Comparison of ENCODE assay signal across 10 cellular contexts in genomic region chr1:59013928-59014279, GRCh38.
DNase-seq lines count a peak whose midpoint lies in the region; ATAC-seq and TF ChIP-seq lines count a peak whose summit lies in the region.
"Had no signal": no experiment of that assay in that cellular context is flagged by ENCODE, and none has a peak within 500 bp of the region (broad histone marks: within the 10 kb centered on the region; RNA-seq: fewer than 3 reads in every experiment).

No MANE protein-coding gene starts in this region.

- no peak for DNase-seq in foreskin keratinocyte
- DNase-seq in prostate gland (ENCODE audit: low spot score) = no peak
- no peak for DNase-seq in naive thymus-derived CD4-positive, alpha-beta T cell
- DNase-seq in NCI-H526 treated with DMSO at 0.1 percent for 48 hours (lab: John Stamatoyannopoulos, UW) = no peak
- no peak for DNase-seq in sciatic nerve (ENCODE audit: low spot score)
- DNase-seq in NCI-H1105 treated with DMSO at 0.1 percent for 48 hours (lab: John Stamatoyannopoulos, UW) = no peak
- DNase-seq: activated gamma-delta T cell, NCI-H774 had no signal

- CTCF ChIA-PET in naive thymus-derived CD4-positive, alpha-beta T cell (lab: Charles Lee) = no interaction called here

- TF ChIP-seq CTCF in VCaP (conservative IDR thresholded peaks at IDR 0.05) (no peak), foreskin keratinocyte (conservative IDR thresholded peaks at IDR 0.05) (no peak), prostate gland (IDR thresholded peaks at IDR 0.05) (no peak)

- POLR2A ChIA-PET in naive thymus-derived CD4-positive, alpha-beta T cell (lab: Charles Lee) = no interaction called here

- no peak for ATAC-seq in foreskin keratinocyte
- ATAC-seq in naive thymus-derived CD4-positive, alpha-beta T cell = no peak
- no peak for ATAC-seq in sciatic nerve

- peaks cover 0 to 56% (median 5%) of the 10 kb centered on the region in 7 donors for H3K4me1 Mint-ChIP-seq in naive thymus-derived CD4-positive, alpha-beta T cell

- no peak for TF ChIP-seq POLR2A in prostate gland (IDR thresholded peaks at IDR 0.05)

- H3K9me3 Mint-ChIP-seq in naive thymus-derived CD4-positive, alpha-beta T cell = peaks cover 0 to 7% (median 0%) of the 10 kb centered on the region in 11 donors

- no peak overlapping the region for H3K4me3 ChIP-seq in prostate gland
- no peak overlapping the region for H3K4me3 ChIP-seq in naive thymus-derived CD4-positive, alpha-beta T cell (ENCODE audit: low read length)

- intact Hi-C loops in prostate gland (cut with DNase I) = loop anchor here (5.0 kb wide), 1 partner anchor 112 kb away; no protein-coding TSS in a partner anchor
- intact Hi-C loops in naive thymus-derived CD4-positive, alpha-beta T cell (cut with micrococcal nuclease) = no loop called here
- intact Hi-C loops in sciatic nerve (cut with DNase I) = no loop called here

- peak overlapping the region; percentile 27 for H3K9ac ChIP-seq in ES-I3 (ENCODE audit: low read depth, low read length)

- peaks cover 0 to 4% (median 0%) of the 10 kb centered on the region in 5 donors for H3K27me3 Mint-ChIP-seq in naive thymus-derived CD4-positive, alpha-beta T cell

- WGBS in prostate gland = 8% methylated on average over 3 of the region's 3 CpGs

- H3K9me3 ChIP-seq in ES-I3 (ENCODE audit: control insufficient read depth, insufficient read depth, low read length) (peaks cover 10% of the 10 kb centered on the region; the same call in 1 of the 2 replicates), prostate gland (no peaks in the 10 kb centered on the region)
- no peaks in the 10 kb centered on the region for H3K9me3 ChIP-seq in naive thymus-derived CD4-positive, alpha-beta T cell (ENCODE audit: control insufficient read depth in 2 of 3, low read length in 3 of 3)

- peak overlapping the region in 1 of 9 donors; percentile 11 for H3K27ac Mint-ChIP-seq in naive thymus-derived CD4-positive, alpha-beta T cell

- H3K27me3 ChIP-seq in foreskin keratinocyte = no peaks in the 10 kb centered on the region
- no peaks in the 10 kb centered on the region for H3K27me3 ChIP-seq in prostate gland (replicated peaks; ENCODE audit: insufficient read depth)
- no peaks in the 10 kb centered on the region for H3K27me3 ChIP-seq in naive thymus-derived CD4-positive, alpha-beta T cell (ENCODE audit: control insufficient read depth in 2 of 2, insufficient read depth in 2 of 2, low read length in 2 of 2)

- peaks cover 0 to 9% (median 4%) of the 10 kb centered on the region in 5 donors for H3K36me3 Mint-ChIP-seq in naive thymus-derived CD4-positive, alpha-beta T cell

- H3K36me3 ChIP-seq in ES-I3 (ENCODE audit: insufficient read depth, low read length) (no peaks in the 10 kb centered on the region), prostate gland (no peaks in the 10 kb centered on the region)
- no peaks in the 10 kb centered on the region for H3K36me3 ChIP-seq in naive thymus-derived CD4-positive, alpha-beta T cell (ENCODE audit: control insufficient read depth in 2 of 3, insufficient read depth in 3 of 3, low read length in 3 of 3)

- H3K27ac ChIP-seq in VCaP = peak overlapping the region; percentile 23; the same call in 1 of the 2 replicates
- peak overlapping the region; percentile 92 for H3K27ac ChIP-seq in foreskin keratinocyte
- peak overlapping the region; percentile 85 to 89 for H3K27ac ChIP-seq in prostate gland
- no peak overlapping the region for H3K27ac ChIP-seq in naive thymus-derived CD4-positive, alpha-beta T cell (ENCODE audit: low read depth, low read length)

- H3K4me3 Mint-ChIP-seq in naive thymus-derived CD4-positive, alpha-beta T cell = no peak overlapping the region

- peaks cover 38% of the 10 kb centered on the region for H3K4me1 ChIP-seq in ES-I3 (ENCODE audit: insufficient read depth, low read length)
- peaks cover 19% of the 10 kb centered on the region for H3K4me1 ChIP-seq in foreskin keratinocyte
- H3K4me1 ChIP-seq in prostate gland (replicated peaks) = peaks cover 13% of the 10 kb centered on the region
- H3K4me1 ChIP-seq in naive thymus-derived CD4-positive, alpha-beta T cell (ENCODE audit: control insufficient read depth in 2 of 2, insufficient read depth in 2 of 2, low read length in 2 of 2) = no peaks in the 10 kb centered on the region
